ENCODE assay signal across 8 cellular contexts in the genomic region with DNA sequence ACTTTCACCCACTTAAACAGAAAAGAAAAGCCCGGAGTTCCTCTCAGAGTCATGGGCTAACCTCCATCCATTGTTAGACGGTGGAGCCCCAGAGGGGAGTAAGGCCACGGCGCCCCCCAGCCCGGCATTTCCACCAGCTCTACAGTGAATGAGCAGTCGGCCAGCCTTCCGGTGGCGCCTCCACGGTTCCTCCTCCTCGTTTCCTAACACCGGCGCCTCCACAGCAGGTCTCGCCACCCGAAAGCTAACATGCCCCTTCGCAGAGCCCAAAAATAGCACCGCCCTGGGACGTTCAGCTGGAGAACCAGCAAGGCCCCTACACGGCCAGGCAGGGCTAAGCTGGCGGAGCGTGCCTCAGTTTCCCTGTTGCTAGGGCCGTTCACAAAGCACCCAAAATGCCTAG. TPM values are rescaled to one million over a fixed set of nuclear protein-coding genes. Genes with fewer than 3 reads are reported as not detected.
DNase-seq lines count a peak whose midpoint lies in the region; ATAC-seq and FAIRE-seq lines count a peak whose summit lies in the region.

No MANE protein-coding gene starts in this region.

- ATAC-seq in CD4-positive, CD25-positive, alpha-beta regulatory T cell (ENCODE audit: low read depth in 2 of 2) = no peak
- ATAC-seq in central memory CD8-positive, alpha-beta T cell (replicated peaks; ENCODE audit: extremely low read depth, poor library complexity, severe bottlenecking) = peak; percentile 21
- peak; percentile 25 for ATAC-seq in left colon
- no peak for ATAC-seq in HG03025 (IDR thresholded peaks at IDR 0.05; ENCODE audit: low FRiP score, unreplicated experiment)

- peaks cover 19% of the 10 kb centered on the region for H3K27me3 ChIP-seq in CD4-positive, CD25-positive, alpha-beta regulatory T cell (ENCODE audit: control insufficient read depth, insufficient read depth, low read length)

- peaks cover 22% of the 10 kb centered on the region for H3K27me3 Mint-ChIP-seq in CD4-positive, CD25-positive, alpha-beta regulatory T cell
- peaks cover 30% of the 10 kb centered on the region for H3K27me3 Mint-ChIP-seq in central memory CD8-positive, alpha-beta T cell

- H3K9me3 ChIP-seq in CD4-positive, CD25-positive, alpha-beta regulatory T cell (ENCODE audit: control insufficient read depth in 2 of 2, low read length in 2 of 2) = no peaks in the 10 kb centered on the region

- peak; percentile 27 to 66 (median 29) for DNase-seq in CD4-positive, CD25-positive, alpha-beta regulatory T cell
- DNase-seq in HTR-8/SVneo (ENCODE audit: insufficient read length, low spot score) = peak; percentile 22
- DNase-seq in activated CD4-positive, CD25-positive, alpha-beta regulatory T cell (lab: John Stamatoyannopoulos, UW) = peak in 3 of 4 experiments; percentile 9 to 17 (median 14)
- peak; percentile 16 to 20 for DNase-seq in central memory CD8-positive, alpha-beta T cell (ENCODE audit: low spot score in 2 of 2)
- DNase-seq in left colon = peak; percentile 45 to 72
- DNase-seq in stimulated activated CD4-positive, alpha-beta T cell treated with anti-CD3 and anti-CD28 coated beads, Interleukin-1b, Interleukin-23, amount 100 ng/mL, for 48 hours = peak; percentile 33
- no peak for DNase-seq in GDM1 (lab: John Stamatoyannopoulos, UW)

- H3K27ac ChIP-seq in CD4-positive, CD25-positive, alpha-beta regulatory T cell (ENCODE audit: insufficient read depth, low read length, poor library complexity, severe bottlenecking) = peak overlapping the region; percentile 73

- H3K36me3 Mint-ChIP-seq in CD4-positive, CD25-positive, alpha-beta regulatory T cell = no peaks in the 10 kb centered on the region
- peaks cover 8% of the 10 kb centered on the region for H3K36me3 Mint-ChIP-seq in central memory CD8-positive, alpha-beta T cell (ENCODE audit: insufficient read depth)

- peaks cover 0 to 2% (median 0%) of the 10 kb centered on the region in 7 donors for H3K9me3 Mint-ChIP-seq in CD4-positive, CD25-positive, alpha-beta regulatory T cell
- no peaks in the 10 kb centered on the region for H3K9me3 Mint-ChIP-seq in central memory CD8-positive, alpha-beta T cell

- H3K4me3 Mint-ChIP-seq in CD4-positive, CD25-positive, alpha-beta regulatory T cell = peak overlapping the region; percentile 91 to 98 (median 92)
- peak overlapping the region; percentile 88 for H3K4me3 Mint-ChIP-seq in central memory CD8-positive, alpha-beta T cell

- H3K4me1 Mint-ChIP-seq in CD4-positive, CD25-positive, alpha-beta regulatory T cell = peaks cover 37 to 48% (median 41%) of the 10 kb centered on the region in 4 donors
- peaks cover 51% of the 10 kb centered on the region for H3K4me1 Mint-ChIP-seq in central memory CD8-positive, alpha-beta T cell

- intact Hi-C loops in left colon (cut with DNase I, micrococcal nuclease) = no loop called here

- H3K4me3 ChIP-seq in CD4-positive, CD25-positive, alpha-beta regulatory T cell (ENCODE audit: low read depth, low read length) = peak overlapping the region; percentile 86

- peaks cover 33% of the 10 kb centered on the region for H3K4me1 ChIP-seq in CD4-positive, CD25-positive, alpha-beta regulatory T cell (ENCODE audit: control insufficient read depth, insufficient read depth, low read length, poor library complexity, severe bottlenecking)

- no peak for FAIRE-seq in HTR-8/SVneo (lab: Jason Lieb, UNC)

- H3K36me3 ChIP-seq in CD4-positive, CD25-positive, alpha-beta regulatory T cell (ENCODE audit: control insufficient read depth, insufficient read depth, low read length) = no peaks in the 10 kb centered on the region

- H3K27ac Mint-ChIP-seq in CD4-positive, CD25-positive, alpha-beta regulatory T cell = peak overlapping the region; percentile 88 to 98 (median 96)
- H3K27ac Mint-ChIP-seq in central memory CD8-positive, alpha-beta T cell (ENCODE audit: low read depth) = peak overlapping the region; percentile 73

RNA-seq across cellular contexts. Expression of gene MMD, which starts 0.9 kb away (rescaled TPM):
- 17.8 TPM for total RNA-seq in CD4-positive, CD25-positive, alpha-beta regulatory T cell
- 10 to 100 TPM; 10.1 to 12.3 (median 11.8) TPM for polyA plus RNA-seq in CD4-positive, CD25-positive, alpha-beta regulatory T cell
- total RNA-seq in left colon = 10 to 100 TPM; 11.6 to 13.9 TPM

Comparison
In these comparisons a context has a peak if more than half of its experiments do, and no peak if none do; other contexts are left out.
1. ATAC-seq: peak in central memory CD8-positive, alpha-beta T cell (single experiment) and left colon (single experiment); none in CD4-positive, CD25-positive, alpha-beta regulatory T cell (0 of 2) and HG03025 (single experiment).